Comparison of ENCODE assay signal across 1 cellular context in the genomic region with DNA sequence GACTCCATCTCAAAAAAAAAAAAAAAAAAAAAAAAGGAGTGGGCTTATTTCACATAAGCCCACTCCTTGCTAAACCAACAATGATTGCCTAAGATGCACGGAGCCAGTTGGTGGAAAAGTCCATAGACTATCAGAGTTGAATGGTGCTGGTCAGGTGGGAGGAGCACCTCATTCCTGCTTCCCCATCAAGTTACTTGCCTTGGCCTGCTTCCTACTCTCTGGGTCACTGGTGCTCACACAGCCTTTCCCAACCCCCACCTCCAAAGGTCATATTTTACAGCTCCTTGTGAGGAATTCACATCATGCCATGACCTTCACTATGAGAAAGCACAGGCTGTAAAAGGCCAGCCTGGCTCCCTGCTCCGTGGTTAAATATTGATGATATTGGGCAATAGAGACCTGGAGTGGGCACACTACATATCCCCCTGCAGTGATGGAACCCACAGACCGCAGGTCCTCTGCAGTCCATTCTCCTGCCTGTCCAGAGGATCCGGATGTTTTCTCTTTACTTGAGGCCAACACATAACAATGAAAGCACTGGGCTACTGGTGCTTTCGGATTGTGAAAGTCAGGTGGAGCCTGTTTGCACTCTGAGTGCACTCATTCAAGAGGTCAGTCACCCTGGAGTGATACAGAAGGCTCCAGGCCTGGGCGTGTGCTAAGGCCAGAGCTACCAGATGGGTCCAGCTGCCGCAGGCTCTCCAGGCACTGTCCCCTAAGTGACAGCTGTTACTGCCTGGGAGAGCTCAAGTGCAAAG.
A peak's percentile ranks its signal among the peaks of the same experiment; 100 is the strongest.
TF ChIP-seq lines count a peak whose summit lies in the region.

A gene (plus strand): TSS at position 664 of the 758 bp plus-strand sequence. CDS start 4,618 bp downstream, outside the sequence.

TF ChIP-seq in HepG2, 621 proteins besides CTCF, POLR2A, EP300 and RAD21 (continues in another document):
- TF ChIP-seq REXO4 (CRISPR knock-in tag; IDR thresholded peaks at IDR 0.05; ENCODE audit: borderline replicate concordance) (no peak), ZNF44 (CRISPR knock-in tag; IDR thresholded peaks at IDR 0.05) (peak; percentile 57; the same call in 1 of the 2 replicates), FOXA3 (CRISPR knock-in tag; IDR thresholded peaks at IDR 0.05) (peak; percentile 91), ZNF652 (CRISPR knock-in tag; IDR thresholded peaks at IDR 0.05; ENCODE audit: borderline replicate concordance, low read depth) (no peak), FOXK1 (CRISPR knock-in tag; IDR thresholded peaks at IDR 0.05; ENCODE audit: borderline replicate concordance, low read depth) (peak; percentile 69; the same call in 1 of the 2 replicates), SALL2 (CRISPR knock-in tag; IDR thresholded peaks at IDR 0.05) (0 out of 2 replicates have a peak, but pooled peaks have one; percentile 47), RBAK (CRISPR knock-in tag; IDR thresholded peaks at IDR 0.05) (peak; percentile 58; the same call in 1 of the 2 replicates), HOXA3 (CRISPR knock-in tag; IDR thresholded peaks at IDR 0.05) (peak; percentile 69), ISL2 (CRISPR knock-in tag; IDR thresholded peaks at IDR 0.05) (peak; percentile 72; the same call in 1 of the 2 replicates), SALL1 (CRISPR knock-in tag; IDR thresholded peaks at IDR 0.05) (peak; percentile 96), NR1H2 (CRISPR knock-in tag; IDR thresholded peaks at IDR 0.05; ENCODE audit: borderline replicate concordance, low read depth) (no peak), SMYD3 (CRISPR knock-in tag; IDR thresholded peaks at IDR 0.05) (no peak), IRX3 (CRISPR knock-in tag; IDR thresholded peaks at IDR 0.05; ENCODE audit: borderline replicate concordance, low read depth) (no peak), SPEN (CRISPR knock-in tag; IDR thresholded peaks at IDR 0.05; ENCODE audit: low read depth) (peak; percentile 53; the same call in 1 of the 2 replicates), ATF7-NPFF (CRISPR knock-in tag; IDR thresholded peaks at IDR 0.05; ENCODE audit: low read depth) (0 out of 2 replicates have a peak, but pooled peaks have one; percentile 19), ZMYM3 (CRISPR knock-in tag; IDR thresholded peaks at IDR 0.05) (peak; percentile 77; the same call in 1 of the 2 replicates), MYC (CRISPR knock-in tag; IDR thresholded peaks at IDR 0.05; ENCODE audit: borderline replicate concordance) (peak; percentile 69; the same call in 1 of the 2 replicates), ZNF253 (CRISPR knock-in tag; IDR thresholded peaks at IDR 0.05; ENCODE audit: borderline replicate concordance) (peak; percentile 29; the same call in 1 of the 2 replicates), ZSCAN30 (CRISPR knock-in tag; IDR thresholded peaks at IDR 0.05) (no peak), GABPB1 (CRISPR knock-in tag; IDR thresholded peaks at IDR 0.05) (peak; percentile 50; the same call in 1 of the 2 replicates), ZNF441 (CRISPR knock-in tag; IDR thresholded peaks at IDR 0.05; ENCODE audit: borderline replicate concordance) (peak; percentile 33; the same call in 1 of the 2 replicates), ZNF296 (CRISPR knock-in tag; conservative IDR thresholded peaks at IDR 0.05) (peak; percentile 59; the same call in 1 of the 2 replicates), MEIS1 (CRISPR knock-in tag; IDR thresholded peaks at IDR 0.05; ENCODE audit: borderline replicate concordance) (peak; percentile 50; the same call in 1 of the 2 replicates), ZNF317 (CRISPR knock-in tag; IDR thresholded peaks at IDR 0.05) (peak; percentile 51), TRIM24 (CRISPR knock-in tag; IDR thresholded peaks at IDR 0.05) (0 out of 2 replicates have a peak, but pooled peaks have one; percentile 58), SMARCC2 (IDR thresholded peaks at IDR 0.05) (no peak), ASH2L (IDR thresholded peaks at IDR 0.05; ENCODE audit: insufficient read length, low read depth, low read length) (peak; percentile 76), RFXAP (CRISPR knock-in tag; IDR thresholded peaks at IDR 0.05; ENCODE audit: borderline replicate concordance) (0 out of 2 replicates have a peak, but pooled peaks have one; percentile 17), ZNF766 (CRISPR knock-in tag; IDR thresholded peaks at IDR 0.05; ENCODE audit: borderline replicate concordance) (peak; percentile 46; the same call in 1 of the 2 replicates), RORA (CRISPR knock-in tag; IDR thresholded peaks at IDR 0.05) (no peak), ZZZ3 (CRISPR knock-in tag; IDR thresholded peaks at IDR 0.05; ENCODE audit: borderline replicate concordance) (peak; percentile 53; the same call in 1 of the 2 replicates)
- TF ChIP-seq, protein P1, sequence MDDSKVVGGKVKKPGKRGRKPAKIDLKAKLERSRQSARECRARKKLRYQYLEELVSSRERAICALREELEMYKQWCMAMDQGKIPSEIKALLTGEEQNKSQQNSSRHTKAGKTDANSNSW (CRISPR knock-in tag; IDR thresholded peaks at IDR 0.05; ENCODE audit: borderline replicate concordance) = 0 out of 2 replicates have a peak, but pooled peaks have one; percentile 39
- TF ChIP-seq, protein P2, sequence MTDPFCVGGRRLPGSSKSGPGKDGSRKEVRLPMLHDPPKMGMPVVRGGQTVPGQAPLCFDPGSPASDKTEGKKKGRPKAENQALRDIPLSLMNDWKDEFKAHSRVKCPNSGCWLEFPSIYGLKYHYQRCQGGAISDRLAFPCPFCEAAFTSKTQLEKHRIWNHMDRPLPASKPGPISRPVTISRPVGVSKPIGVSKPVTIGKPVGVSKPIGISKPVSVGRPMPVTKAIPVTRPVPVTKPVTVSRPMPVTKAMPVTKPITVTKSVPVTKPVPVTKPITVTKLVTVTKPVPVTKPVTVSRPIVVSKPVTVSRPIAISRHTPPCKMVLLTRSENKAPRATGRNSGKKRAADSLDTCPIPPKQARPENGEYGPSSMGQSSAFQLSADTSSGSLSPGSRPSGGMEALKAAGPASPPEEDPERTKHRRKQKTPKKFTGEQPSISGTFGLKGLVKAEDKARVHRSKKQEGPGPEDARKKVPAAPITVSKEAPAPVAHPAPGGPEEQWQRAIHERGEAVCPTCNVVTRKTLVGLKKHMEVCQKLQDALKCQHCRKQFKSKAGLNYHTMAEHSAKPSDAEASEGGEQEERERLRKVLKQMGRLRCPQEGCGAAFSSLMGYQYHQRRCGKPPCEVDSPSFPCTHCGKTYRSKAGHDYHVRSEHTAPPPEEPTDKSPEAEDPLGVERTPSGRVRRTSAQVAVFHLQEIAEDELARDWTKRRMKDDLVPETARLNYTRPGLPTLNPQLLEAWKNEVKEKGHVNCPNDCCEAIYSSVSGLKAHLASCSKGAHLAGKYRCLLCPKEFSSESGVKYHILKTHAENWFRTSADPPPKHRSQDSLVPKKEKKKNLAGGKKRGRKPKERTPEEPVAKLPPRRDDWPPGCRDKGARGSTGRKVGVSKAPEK (CRISPR knock-in tag; IDR thresholded peaks at IDR 0.05; ENCODE audit: borderline replicate concordance) = no peak
- TF ChIP-seq, protein P3, sequence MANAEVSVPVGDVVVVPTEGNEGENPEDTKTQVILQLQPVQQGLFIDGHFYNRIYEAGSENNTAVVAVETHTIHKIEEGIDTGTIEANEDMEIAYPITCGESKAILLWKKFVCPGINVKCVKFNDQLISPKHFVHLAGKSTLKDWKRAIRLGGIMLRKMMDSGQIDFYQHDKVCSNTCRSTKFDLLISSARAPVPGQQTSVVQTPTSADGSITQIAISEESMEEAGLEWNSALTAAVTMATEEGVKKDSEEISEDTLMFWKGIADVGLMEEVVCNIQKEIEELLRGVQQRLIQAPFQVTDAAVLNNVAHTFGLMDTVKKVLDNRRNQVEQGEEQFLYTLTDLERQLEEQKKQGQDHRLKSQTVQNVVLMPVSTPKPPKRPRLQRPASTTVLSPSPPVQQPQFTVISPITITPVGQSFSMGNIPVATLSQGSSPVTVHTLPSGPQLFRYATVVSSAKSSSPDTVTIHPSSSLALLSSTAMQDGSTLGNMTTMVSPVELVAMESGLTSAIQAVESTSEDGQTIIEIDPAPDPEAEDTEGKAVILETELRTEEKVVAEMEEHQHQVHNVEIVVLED (CRISPR knock-in tag; IDR thresholded peaks at IDR 0.05; ENCODE audit: borderline replicate concordance) = peak; percentile 54; the same call in 1 of the 2 replicates
- TF ChIP-seq, protein P4, sequence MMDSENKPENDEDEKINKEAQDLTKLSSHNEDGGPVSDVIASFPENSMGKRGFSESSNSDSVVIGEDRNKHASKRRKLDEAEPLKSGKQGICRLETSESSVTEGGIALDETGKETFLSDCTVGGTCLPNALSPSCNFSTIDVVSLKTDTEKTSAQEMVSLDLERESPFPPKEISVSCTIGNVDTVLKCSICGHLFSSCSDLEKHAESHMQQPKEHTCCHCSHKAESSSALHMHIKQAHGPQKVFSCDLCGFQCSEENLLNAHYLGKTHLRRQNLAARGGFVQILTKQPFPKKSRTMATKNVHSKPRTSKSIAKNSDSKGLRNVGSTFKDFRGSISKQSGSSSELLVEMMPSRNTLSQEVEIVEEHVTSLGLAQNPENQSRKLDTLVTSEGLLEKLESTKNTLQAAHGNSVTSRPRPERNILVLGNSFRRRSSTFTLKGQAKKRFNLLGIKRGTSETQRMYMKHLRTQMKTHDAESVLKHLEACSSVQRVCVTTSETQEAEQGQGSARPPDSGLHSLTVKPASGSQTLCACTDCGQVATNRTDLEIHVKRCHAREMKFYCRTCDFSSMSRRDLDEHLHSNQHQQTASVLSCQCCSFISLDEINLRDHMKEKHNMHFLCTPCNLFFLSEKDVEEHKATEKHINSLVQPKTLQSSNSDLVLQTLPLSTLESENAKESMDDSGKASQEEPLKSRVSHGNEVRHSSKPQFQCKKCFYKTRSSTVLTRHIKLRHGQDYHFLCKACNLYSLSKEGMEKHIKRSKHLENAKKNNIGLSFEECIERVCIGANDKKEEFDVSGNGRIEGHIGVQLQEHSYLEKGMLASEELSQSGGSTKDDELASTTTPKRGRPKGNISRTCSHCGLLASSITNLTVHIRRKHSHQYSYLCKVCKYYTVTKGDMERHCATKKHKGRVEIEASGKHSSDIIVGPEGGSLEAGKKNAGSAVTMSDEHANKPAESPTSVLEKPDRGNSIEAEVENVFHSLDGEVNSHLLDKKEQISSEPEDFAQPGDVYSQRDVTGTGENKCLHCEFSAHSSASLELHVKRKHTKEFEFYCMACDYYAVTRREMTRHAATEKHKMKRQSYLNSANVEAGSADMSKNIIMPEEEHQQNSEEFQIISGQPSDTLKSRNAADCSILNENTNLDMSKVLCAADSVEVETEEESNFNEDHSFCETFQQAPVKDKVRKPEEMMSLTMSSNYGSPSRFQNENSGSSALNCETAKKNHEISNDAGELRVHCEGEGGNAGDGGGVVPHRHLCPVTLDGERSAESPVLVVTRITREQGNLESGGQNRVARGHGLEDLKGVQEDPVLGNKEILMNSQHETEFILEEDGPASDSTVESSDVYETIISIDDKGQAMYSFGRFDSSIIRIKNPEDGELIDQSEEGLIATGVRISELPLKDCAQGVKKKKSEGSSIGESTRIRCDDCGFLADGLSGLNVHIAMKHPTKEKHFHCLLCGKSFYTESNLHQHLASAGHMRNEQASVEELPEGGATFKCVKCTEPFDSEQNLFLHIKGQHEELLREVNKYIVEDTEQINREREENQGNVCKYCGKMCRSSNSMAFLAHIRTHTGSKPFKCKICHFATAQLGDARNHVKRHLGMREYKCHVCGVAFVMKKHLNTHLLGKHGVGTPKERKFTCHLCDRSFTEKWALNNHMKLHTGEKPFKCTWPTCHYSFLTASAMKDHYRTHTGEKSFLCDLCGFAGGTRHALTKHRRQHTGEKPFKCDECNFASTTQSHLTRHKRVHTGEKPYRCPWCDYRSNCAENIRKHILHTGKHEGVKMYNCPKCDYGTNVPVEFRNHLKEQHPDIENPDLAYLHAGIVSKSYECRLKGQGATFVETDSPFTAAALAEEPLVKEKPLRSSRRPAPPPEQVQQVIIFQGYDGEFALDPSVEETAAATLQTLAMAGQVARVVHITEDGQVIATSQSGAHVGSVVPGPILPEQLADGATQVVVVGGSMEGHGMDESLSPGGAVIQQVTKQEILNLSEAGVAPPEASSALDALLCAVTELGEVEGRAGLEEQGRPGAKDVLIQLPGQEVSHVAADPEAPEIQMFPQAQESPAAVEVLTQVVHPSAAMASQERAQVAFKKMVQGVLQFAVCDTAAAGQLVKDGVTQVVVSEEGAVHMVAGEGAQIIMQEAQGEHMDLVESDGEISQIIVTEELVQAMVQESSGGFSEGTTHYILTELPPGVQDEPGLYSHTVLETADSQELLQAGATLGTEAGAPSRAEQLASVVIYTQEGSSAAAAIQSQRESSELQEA (CRISPR knock-in tag; IDR thresholded peaks at IDR 0.05; ENCODE audit: not compliant biosample characterization) = no peak
- TF ChIP-seq, protein P5, sequence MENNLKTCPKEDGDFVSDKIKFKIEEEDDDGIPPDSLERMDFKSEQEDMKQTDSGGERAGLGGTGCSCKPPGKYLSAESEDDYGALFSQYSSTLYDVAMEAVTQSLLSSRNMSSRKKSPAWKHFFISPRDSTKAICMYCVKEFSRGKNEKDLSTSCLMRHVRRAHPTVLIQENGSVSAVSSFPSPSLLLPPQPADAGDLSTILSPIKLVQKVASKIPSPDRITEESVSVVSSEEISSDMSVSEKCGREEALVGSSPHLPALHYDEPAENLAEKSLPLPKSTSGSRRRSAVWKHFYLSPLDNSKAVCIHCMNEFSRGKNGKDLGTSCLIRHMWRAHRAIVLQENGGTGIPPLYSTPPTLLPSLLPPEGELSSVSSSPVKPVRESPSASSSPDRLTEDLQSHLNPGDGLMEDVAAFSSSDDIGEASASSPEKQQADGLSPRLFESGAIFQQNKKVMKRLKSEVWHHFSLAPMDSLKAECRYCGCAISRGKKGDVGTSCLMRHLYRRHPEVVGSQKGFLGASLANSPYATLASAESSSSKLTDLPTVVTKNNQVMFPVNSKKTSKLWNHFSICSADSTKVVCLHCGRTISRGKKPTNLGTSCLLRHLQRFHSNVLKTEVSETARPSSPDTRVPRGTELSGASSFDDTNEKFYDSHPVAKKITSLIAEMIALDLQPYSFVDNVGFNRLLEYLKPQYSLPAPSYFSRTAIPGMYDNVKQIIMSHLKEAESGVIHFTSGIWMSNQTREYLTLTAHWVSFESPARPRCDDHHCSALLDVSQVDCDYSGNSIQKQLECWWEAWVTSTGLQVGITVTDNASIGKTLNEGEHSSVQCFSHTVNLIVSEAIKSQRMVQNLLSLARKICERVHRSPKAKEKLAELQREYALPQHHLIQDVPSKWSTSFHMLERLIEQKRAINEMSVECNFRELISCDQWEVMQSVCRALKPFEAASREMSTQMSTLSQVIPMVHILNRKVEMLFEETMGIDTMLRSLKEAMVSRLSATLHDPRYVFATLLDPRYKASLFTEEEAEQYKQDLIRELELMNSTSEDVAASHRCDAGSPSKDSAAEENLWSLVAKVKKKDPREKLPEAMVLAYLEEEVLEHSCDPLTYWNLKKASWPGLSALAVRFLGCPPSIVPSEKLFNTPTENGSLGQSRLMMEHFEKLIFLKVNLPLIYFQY (CRISPR knock-in tag; IDR thresholded peaks at IDR 0.05; ENCODE audit: borderline replicate concordance) = peak; percentile 71
- TF ChIP-seq, protein P6, sequence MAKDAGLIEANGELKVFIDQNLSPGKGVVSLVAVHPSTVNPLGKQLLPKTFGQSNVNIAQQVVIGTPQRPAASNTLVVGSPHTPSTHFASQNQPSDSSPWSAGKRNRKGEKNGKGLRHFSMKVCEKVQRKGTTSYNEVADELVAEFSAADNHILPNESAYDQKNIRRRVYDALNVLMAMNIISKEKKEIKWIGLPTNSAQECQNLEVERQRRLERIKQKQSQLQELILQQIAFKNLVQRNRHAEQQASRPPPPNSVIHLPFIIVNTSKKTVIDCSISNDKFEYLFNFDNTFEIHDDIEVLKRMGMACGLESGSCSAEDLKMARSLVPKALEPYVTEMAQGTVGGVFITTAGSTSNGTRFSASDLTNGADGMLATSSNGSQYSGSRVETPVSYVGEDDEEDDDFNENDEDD (CRISPR knock-in tag; IDR thresholded peaks at IDR 0.05; ENCODE audit: borderline replicate concordance) = peak; percentile 62; the same call in 1 of the 2 replicates
